15 cellular contexts compared by ENCODE assay signal in the genomic region with DNA sequence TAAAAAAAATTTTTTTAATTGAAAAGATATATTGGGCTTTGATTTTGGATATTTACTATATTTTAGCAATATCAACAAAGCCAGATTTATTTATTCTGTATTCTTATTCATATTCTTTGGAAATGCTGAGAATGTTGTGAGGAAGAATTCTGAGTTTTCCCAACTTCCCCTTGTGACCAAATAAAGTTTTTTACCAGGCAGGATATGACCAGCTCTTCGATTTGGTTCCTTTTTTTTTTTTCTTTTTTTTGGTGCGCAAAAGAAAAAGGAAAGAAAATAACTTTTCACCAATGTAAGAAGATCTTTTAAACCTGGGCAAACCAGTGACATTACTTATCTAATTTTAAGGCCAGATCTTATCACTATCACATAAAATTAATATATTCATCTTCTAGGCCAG.
"Had no signal": no experiment of that assay in that cellular context is flagged by ENCODE, and none has a peak within 500 bp of the region (broad histone marks: within the 10 kb centered on the region; RNA-seq: fewer than 3 reads in every experiment).

No MANE protein-coding gene starts in this region.

- H3K27me3 Mint-ChIP-seq: activated CD4-positive, alpha-beta memory T cell treated with anti-CD3 and anti-CD28 coated beads, Interleukin-2, amount 10 ng/mL, durations not matched to agents 7 days and 5 days; activated naive CD8-positive, alpha-beta T cell treated with anti-CD3 and anti-CD28 coated beads, Interleukin-2, amount 10 ng/mL, durations not matched to agents 7 days and 5 days; natural killer cell treated with Interleukin-12 subunit alpha and Interleukin-12 subunit beta and Interleukin-15 and Interleukin-18, amount 100 ng/mL, for 72 hours had no signal

- H3K9me3 Mint-ChIP-seq: activated CD4-positive, alpha-beta memory T cell treated with anti-CD3 and anti-CD28 coated beads, Interleukin-2, amount 10 ng/mL, durations not matched to agents 7 days and 5 days; activated naive CD8-positive, alpha-beta T cell treated with anti-CD3 and anti-CD28 coated beads, Interleukin-2, amount 10 ng/mL, durations not matched to agents 7 days and 5 days; activated T-cell treated with anti-CD3 and anti-CD28 coated beads, Interleukin-2, amount 50 U/mL, for 72 hours; natural killer cell treated with Interleukin-12 subunit alpha and Interleukin-12 subunit beta and Interleukin-15 and Interleukin-18, amount 100 ng/mL, for 72 hours had no signal

- H3K4me1 ChIP-seq: breast epithelium, foreskin keratinocyte, prostate gland had no signal

- H3K27me3 ChIP-seq: breast epithelium, esophagus squamous epithelium, foreskin keratinocyte, right lobe of liver had no signal

- DNase-seq: activated CD4-positive, alpha-beta memory T cell treated with anti-CD3 and anti-CD28 coated beads, Interleukin-2, amount 10 ng/mL, durations not matched to agents 7 days and 5 days; activated gamma-delta T cell treated with Interleukin-2 at 50 U/mL for 16 hours; activated naive CD8-positive, alpha-beta T cell treated with anti-CD3 and anti-CD28 coated beads, Interleukin-2, amount 10 ng/mL, durations not matched to agents 7 days and 5 days; activated T-cell treated with anti-CD3 and anti-CD28 coated beads, Interleukin-2, amount 50 U/mL, for 72 hours; aorta; esophagus squamous epithelium; foreskin keratinocyte; mammary epithelial cell; occipital lobe; right lobe of liver; stimulated activated CD4-positive, alpha-beta T cell treated with anti-CD3 and anti-CD28 coated beads, Interleukin-1b, Interleukin-23, amount 100 ng/mL, for 48 hours; stimulated activated naive CD4-positive, alpha-beta T cell treated with Interleukin-2 at 50 U/mL for 16 hours had no signal

- H3K4me1 Mint-ChIP-seq: activated CD4-positive, alpha-beta memory T cell treated with anti-CD3 and anti-CD28 coated beads, Interleukin-2, amount 10 ng/mL, durations not matched to agents 7 days and 5 days; activated naive CD8-positive, alpha-beta T cell treated with anti-CD3 and anti-CD28 coated beads, Interleukin-2, amount 10 ng/mL, durations not matched to agents 7 days and 5 days had no signal

- H3K36me3 ChIP-seq: breast epithelium, prostate gland, right lobe of liver had no signal

- H3K4me3 ChIP-seq: breast epithelium, esophagus squamous epithelium, prostate gland, right lobe of liver had no signal

- H3K4me3 Mint-ChIP-seq: activated CD4-positive, alpha-beta memory T cell treated with anti-CD3 and anti-CD28 coated beads, Interleukin-2, amount 10 ng/mL, durations not matched to agents 7 days and 5 days; activated naive CD8-positive, alpha-beta T cell treated with anti-CD3 and anti-CD28 coated beads, Interleukin-2, amount 10 ng/mL, durations not matched to agents 7 days and 5 days; activated T-cell treated with anti-CD3 and anti-CD28 coated beads, Interleukin-2, amount 50 U/mL, for 72 hours; natural killer cell treated with Interleukin-12 subunit alpha and Interleukin-12 subunit beta and Interleukin-15 and Interleukin-18, amount 100 ng/mL, for 72 hours had no signal

- H3K27ac ChIP-seq: breast epithelium, foreskin keratinocyte, prostate gland, right lobe of liver had no signal

- H3K27ac Mint-ChIP-seq: activated CD4-positive, alpha-beta memory T cell treated with anti-CD3 and anti-CD28 coated beads, Interleukin-2, amount 10 ng/mL, durations not matched to agents 7 days and 5 days; activated naive CD8-positive, alpha-beta T cell treated with anti-CD3 and anti-CD28 coated beads, Interleukin-2, amount 10 ng/mL, durations not matched to agents 7 days and 5 days; activated T-cell treated with anti-CD3 and anti-CD28 coated beads, Interleukin-2, amount 50 U/mL, for 72 hours; natural killer cell treated with Interleukin-12 subunit alpha and Interleukin-12 subunit beta and Interleukin-15 and Interleukin-18, amount 100 ng/mL, for 72 hours had no signal

- ATAC-seq: activated T-cell treated with anti-CD3 and anti-CD28 coated beads, Interleukin-2, amount 50 U/mL, for 72 hours; foreskin keratinocyte; natural killer cell treated with Interleukin-12 subunit alpha and Interleukin-12 subunit beta and Interleukin-15 and Interleukin-18, amount 100 ng/mL, for 72 hours; right lobe of liver had no signal

- H3K9me3 ChIP-seq: breast epithelium, esophagus squamous epithelium, prostate gland, right lobe of liver had no signal

- H3K36me3 Mint-ChIP-seq: natural killer cell treated with Interleukin-12 subunit alpha and Interleukin-12 subunit beta and Interleukin-15 and Interleukin-18, amount 100 ng/mL, for 72 hours had no signal
